In the genomic region with DNA sequence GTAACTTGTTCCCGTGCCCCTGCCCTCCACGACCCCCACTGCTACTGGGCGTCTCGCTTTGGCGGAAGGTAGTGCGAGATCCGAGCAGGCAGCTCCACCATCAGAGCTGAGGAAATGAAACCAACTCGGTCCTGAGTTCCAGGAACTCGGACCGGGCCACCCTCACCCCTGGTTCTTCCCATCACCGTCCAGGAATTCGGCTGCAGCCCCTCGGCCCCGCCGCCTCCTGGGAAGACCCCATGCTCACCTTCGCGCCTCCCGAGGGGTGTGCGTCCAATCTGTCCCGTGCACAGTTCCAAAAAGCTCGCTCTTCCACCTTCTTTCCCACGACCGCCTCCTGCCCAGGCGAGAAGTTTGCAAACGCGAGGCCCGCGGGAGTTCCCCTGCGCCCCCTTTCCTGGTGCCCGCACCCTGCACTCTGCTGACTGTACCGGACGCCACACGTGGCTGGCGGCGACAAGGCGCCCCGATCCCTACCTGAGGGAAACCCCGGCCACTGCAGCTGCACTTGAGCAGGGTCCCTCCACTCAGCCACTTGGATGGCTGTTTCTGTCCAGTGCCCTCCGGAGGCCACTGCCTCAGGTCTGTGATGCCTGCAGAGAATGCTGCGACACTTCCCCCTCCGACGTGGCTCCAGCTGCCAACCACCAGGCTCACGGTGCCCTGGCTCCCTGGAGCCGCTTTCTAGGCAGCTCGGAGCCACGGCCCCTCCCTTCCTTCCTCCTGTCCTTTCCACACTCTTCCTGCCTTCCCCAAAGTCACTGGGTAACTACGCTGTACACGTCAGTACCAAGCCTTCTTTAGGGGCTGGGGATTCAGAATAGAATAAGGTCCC, we compare ENCODE assay signal across 8 cellular contexts. TPM values are rescaled to one million over a fixed set of nuclear protein-coding genes. Genes with fewer than 3 reads are reported as not detected.
DNase-seq lines count a peak whose midpoint lies in the region; ATAC-seq, FAIRE-seq and TF ChIP-seq lines count a peak whose summit lies in the region.

MLKL (minus strand) TSS at position 657 of the 835 bp plus-strand sequence. CDS start 5,105 bp downstream, outside the sequence.

- peak within 1 kb of the TSS; percentile 48 for H3K27ac ChIP-seq in A673 (ENCODE audit: low read depth, low read length, poor library complexity, severe bottlenecking)

- POLR2A ChIA-PET in A673 (lab: Charles Lee; ENCODE audit: low non-redundant PET) = interaction anchor here (0.5 to 0.6 kb wide), 2 partner anchors 61 to 265 kb away, joined by 5 to 20 read pairs; no protein-coding TSS in a partner anchor

- peaks cover 21% of the 10 kb centered on the region for H3K27me3 Mint-ChIP-seq in progenitor cell of endocrine pancreas

- FAIRE-seq in urothelium cell line (lab: Jason Lieb, UNC) = no peak

- peak within 1 kb of the TSS; percentile 74 for H3K4me3 Mint-ChIP-seq in progenitor cell of endocrine pancreas (ENCODE audit: low read depth)

- CTCF ChIA-PET in A673 (lab: Charles Lee) = interaction anchor here (0.6 kb wide), 1 partner anchor 15 kb away, joined by 4 read pairs; no protein-coding TSS in a partner anchor

- peaks cover 5% of the 10 kb centered on the region for H3K4me1 Mint-ChIP-seq in progenitor cell of endocrine pancreas (ENCODE audit: low read depth)

- intact Hi-C loops in A673 (cut with micrococcal nuclease; ENCODE audit: unreplicated experiment) = no loop called here

- peak within 1 kb of the TSS; percentile 60 for H3K4me3 ChIP-seq in A673 (ENCODE audit: low read depth, low read length, poor library complexity, severe bottlenecking)

- no peaks in the 10 kb centered on the region for H3K36me3 ChIP-seq in A673 (ENCODE audit: insufficient read depth, low read length, poor library complexity, severe bottlenecking)

- peak; percentile 62 for DNase-seq in A673 (ENCODE audit: low spot score)
- DNase-seq in RPMI7951 (ENCODE audit: low read depth) = peak; percentile 60
- peak; percentile 87 for DNase-seq in activated effector memory CD4-positive, alpha-beta T cell treated with anti-CD3 and anti-CD28 coated beads, Interleukin-2, amount 50 U/mL, for 16 hours
- DNase-seq in glomerular endothelial cell (ENCODE audit: extremely low read depth, low read depth, low spot score) = no peak
- DNase-seq in progenitor cell of endocrine pancreas (ENCODE audit: low spot score, unreplicated experiment) = no peak
- peak; percentile 61 for DNase-seq in urothelium cell line (ENCODE audit: low spot score)

- ATAC-seq in HG03135 (IDR thresholded peaks at IDR 0.05; ENCODE audit: unreplicated experiment) = peak; percentile 32

- TSS peak; percentile 48 for BruUV-seq in A673 (replicated peaks; lab: Mats Ljungman, UMichigan)

- peaks cover 10% of the 10 kb centered on the region for H3K4me1 ChIP-seq in A673 (ENCODE audit: insufficient read depth, low read length, poor library complexity, severe bottlenecking)

- H3K27ac Mint-ChIP-seq in progenitor cell of endocrine pancreas = no peak within 1 kb of the TSS

- TF ChIP-seq CTCF in A673 (conservative IDR thresholded peaks at IDR 0.05; ENCODE audit: low read depth, low read length) (0 out of 2 replicates have a peak, but pooled peaks have one; percentile 30), progenitor cell of endocrine pancreas (IDR thresholded peaks at IDR 0.05; ENCODE audit: unreplicated experiment) (no peak)

- H3K9me3 ChIP-seq in A673 (ENCODE audit: low read depth, low read length, poor library complexity, severe bottlenecking) = no peaks in the 10 kb centered on the region

- H3K9me3 Mint-ChIP-seq in progenitor cell of endocrine pancreas (ENCODE audit: low read depth) = no peaks in the 10 kb centered on the region

- TF ChIP-seq POLR2A in GM18526 (IDR thresholded peaks at IDR 0.05; ENCODE audit: extremely low read depth, insufficient read length) = peak; percentile 50

- no peaks in the 10 kb centered on the region for H3K27me3 ChIP-seq in A673 (replicated peaks; ENCODE audit: insufficient read depth, low read depth, low read length, poor library complexity)

- H3K36me3 Mint-ChIP-seq in progenitor cell of endocrine pancreas (ENCODE audit: insufficient read depth) = no peaks in the 10 kb centered on the region

RNA-seq across cellular contexts. Expression of gene MLKL, which starts in this region (rescaled TPM):
- total RNA-seq in A673 (2021) (3.4 and 5.5 TPM in 2 replicates), glomerular endothelial cell (22.8 and 28.5 TPM in 2 replicates), progenitor cell of endocrine pancreas (0.24 and 1.1 TPM in 2 replicates)
- 7.2 and 8.4 TPM in 2 replicates for total RNA-seq in RPMI7951 (2014; rRNA removed; shearing (Covaris generic))

Comparison
In these comparisons a context has a peak if more than half of its experiments do, and no peak if none do; other contexts are left out.
1. DNase-seq: peak in A673 (single experiment), RPMI7951 (single experiment), activated effector memory CD4-positive, alpha-beta T cell treated with anti-CD3 and anti-CD28 coated beads, Interleukin-2, amount 50 U/mL, for 16 hours (single experiment) and urothelium cell line (single experiment); none in glomerular endothelial cell (single experiment) and progenitor cell of endocrine pancreas (single experiment).